ENCODE assay signal across 15 cellular contexts in genomic region chr21:43936186-43936967, GRCh38.
A peak's percentile ranks its signal among the peaks of the same experiment; 100 is the strongest.
DNase-seq lines count a peak whose midpoint lies in the region; ATAC-seq and TF ChIP-seq lines count a peak whose summit lies in the region.
"Had no signal": no experiment of that assay in that cellular context is flagged by ENCODE, and none has a peak within 500 bp of the region (broad histone marks: within the 10 kb centered on the region; RNA-seq: fewer than 3 reads in every experiment).

No MANE protein-coding gene starts in this region.

- no peaks in the 10 kb centered on the region for H3K27me3 Mint-ChIP-seq in Caco-2 (ENCODE audit: insufficient read depth, unreplicated experiment)
- H3K27me3 Mint-ChIP-seq: natural killer cell treated with Interleukin-12 subunit alpha and Interleukin-12 subunit beta and Interleukin-15 and Interleukin-18, amount 100 ng/mL, for 72 hours; type B pancreatic cell had no signal

- ATAC-seq in gastroesophageal sphincter (no peak), sciatic nerve (peak; percentile 56), GM21423 (IDR thresholded peaks at IDR 0.05; ENCODE audit: unreplicated experiment) (no peak)
- ATAC-seq: natural killer cell treated with Interleukin-12 subunit alpha and Interleukin-12 subunit beta and Interleukin-15 and Interleukin-18, amount 100 ng/mL, for 72 hours had no signal

- peak overlapping the region in 3 of 4 donors; percentile 40 to 73 (median 50) for H3K27ac ChIP-seq in gastroesophageal sphincter

- peaks cover 7% of the 10 kb centered on the region for H3K36me3 Mint-ChIP-seq in Caco-2 (ENCODE audit: insufficient read depth, unreplicated experiment)
- H3K36me3 Mint-ChIP-seq: natural killer cell treated with Interleukin-12 subunit alpha and Interleukin-12 subunit beta and Interleukin-15 and Interleukin-18, amount 100 ng/mL, for 72 hours had no signal

- BruUV-seq in Caco-2 (replicated peaks; lab: Mats Ljungman, UMichigan), result no TSS peak

- POLR2A ChIA-PET in Caco-2 (lab: Charles Lee), result no interaction called here

- CTCF ChIA-PET in Caco-2 (lab: Charles Lee), result no interaction called here

- TF ChIP-seq CTCF in gastroesophageal sphincter (IDR thresholded peaks at IDR 0.05), result no peak
- no peak for TF ChIP-seq CTCF in Caco-2 (IDR thresholded peaks at IDR 0.05; ENCODE audit: insufficient read depth in 1 of 2, low read depth in 1 of 2, low read length in 1 of 2, severe bottlenecking in 1 of 2, unreplicated experiment in 1 of 2)

- H3K27me3 ChIP-seq in gastroesophageal sphincter, result no peaks in the 10 kb centered on the region
- H3K27me3 ChIP-seq in Caco-2 (replicated peaks; ENCODE audit: control insufficient read depth, insufficient read depth, low read length), result no peaks in the 10 kb centered on the region

- intact Hi-C loops in sciatic nerve (cut with DNase I) (no loop called here), Caco-2 (cut with micrococcal nuclease; ENCODE audit: unreplicated experiment) (no loop called here)

- H3K9me3 ChIP-seq in gastroesophageal sphincter (no peaks in the 10 kb centered on the region), Caco-2 (no peaks in the 10 kb centered on the region)

- no peak for TF ChIP-seq EP300 in gastroesophageal sphincter (IDR thresholded peaks at IDR 0.05)

- H3K4me3 ChIP-seq in gastroesophageal sphincter (no peak overlapping the region), Caco-2 (ENCODE audit: low read depth, low read length) (no peak overlapping the region)

- DNase-seq in AG20443 (ENCODE audit: low spot score), result peak; percentile 67
- peak; percentile 45 to 52 for DNase-seq in SHP77 (lab: John Stamatoyannopoulos, UW)
- DNase-seq in sciatic nerve (ENCODE audit: low spot score), result no peak
- DNase-seq in NOMO-1 treated with dmso at 0.1 percent for 144 hours (lab: John Stamatoyannopoulos, UW; ENCODE audit: unreplicated experiment), result no peak
- no peak for DNase-seq in Caco-2
- DNase-seq in cerebellar nuclear complex (lab: John Stamatoyannopoulos, UW), result no peak
- DNase-seq: activated CD4-positive, CD25-positive, alpha-beta regulatory T cell; kidney glomerular epithelial cell; NCI-H1048; NCI-H446 treated with DMSO at 0.1 percent for 48 hours; SW 1271 had no signal

- H3K36me3 ChIP-seq in gastroesophageal sphincter (peaks cover 0 to 10% of the 10 kb centered on the region in 2 donors), Caco-2 (ENCODE audit: control insufficient read depth, insufficient read depth, low read length) (no peaks in the 10 kb centered on the region)

- H3K9me3 Mint-ChIP-seq in Caco-2 (ENCODE audit: unreplicated experiment), result no peaks in the 10 kb centered on the region
- H3K9me3 Mint-ChIP-seq: natural killer cell treated with Interleukin-12 subunit alpha and Interleukin-12 subunit beta and Interleukin-15 and Interleukin-18, amount 100 ng/mL, for 72 hours; type B pancreatic cell had no signal

- WGBS in gastroesophageal sphincter (ENCODE audit: low coverage in 1 of 2), 2 donors, result 84 to 86% methylated on average over 9 to 13 of the region's 25 CpGs

- no peaks in the 10 kb centered on the region for H3K4me1 Mint-ChIP-seq in Caco-2 (ENCODE audit: low read depth, unreplicated experiment)

- no peak overlapping the region for H3K4me3 Mint-ChIP-seq in Caco-2 (ENCODE audit: unreplicated experiment)
- H3K4me3 Mint-ChIP-seq: natural killer cell treated with Interleukin-12 subunit alpha and Interleukin-12 subunit beta and Interleukin-15 and Interleukin-18, amount 100 ng/mL, for 72 hours; type B pancreatic cell had no signal

- no peak overlapping the region for H3K27ac Mint-ChIP-seq in Caco-2 (ENCODE audit: unreplicated experiment)
- H3K27ac Mint-ChIP-seq: natural killer cell treated with Interleukin-12 subunit alpha and Interleukin-12 subunit beta and Interleukin-15 and Interleukin-18, amount 100 ng/mL, for 72 hours; type B pancreatic cell had no signal

- TF ChIP-seq POLR2A in gastroesophageal sphincter (IDR thresholded peaks at IDR 0.05), result no peak

- peaks cover 0 to 55% (median 13%) of the 10 kb centered on the region in 3 donors for H3K4me1 ChIP-seq in gastroesophageal sphincter
- H3K4me1 ChIP-seq in Caco-2, result no peaks in the 10 kb centered on the region

Comparison
In these comparisons a context has a peak if more than half of its experiments do, and no peak if none do; other contexts are left out.
1. DNase-seq: peak in AG20443 (single experiment) and SHP77 (2 of 2); none in sciatic nerve (single experiment), NOMO-1 treated with dmso at 0.1 percent for 144 hours (single experiment), Caco-2 (0 of 2) and cerebellar nuclear complex (0 of 2).